ENCODE assay signal across 19 cellular contexts in the genomic region with DNA sequence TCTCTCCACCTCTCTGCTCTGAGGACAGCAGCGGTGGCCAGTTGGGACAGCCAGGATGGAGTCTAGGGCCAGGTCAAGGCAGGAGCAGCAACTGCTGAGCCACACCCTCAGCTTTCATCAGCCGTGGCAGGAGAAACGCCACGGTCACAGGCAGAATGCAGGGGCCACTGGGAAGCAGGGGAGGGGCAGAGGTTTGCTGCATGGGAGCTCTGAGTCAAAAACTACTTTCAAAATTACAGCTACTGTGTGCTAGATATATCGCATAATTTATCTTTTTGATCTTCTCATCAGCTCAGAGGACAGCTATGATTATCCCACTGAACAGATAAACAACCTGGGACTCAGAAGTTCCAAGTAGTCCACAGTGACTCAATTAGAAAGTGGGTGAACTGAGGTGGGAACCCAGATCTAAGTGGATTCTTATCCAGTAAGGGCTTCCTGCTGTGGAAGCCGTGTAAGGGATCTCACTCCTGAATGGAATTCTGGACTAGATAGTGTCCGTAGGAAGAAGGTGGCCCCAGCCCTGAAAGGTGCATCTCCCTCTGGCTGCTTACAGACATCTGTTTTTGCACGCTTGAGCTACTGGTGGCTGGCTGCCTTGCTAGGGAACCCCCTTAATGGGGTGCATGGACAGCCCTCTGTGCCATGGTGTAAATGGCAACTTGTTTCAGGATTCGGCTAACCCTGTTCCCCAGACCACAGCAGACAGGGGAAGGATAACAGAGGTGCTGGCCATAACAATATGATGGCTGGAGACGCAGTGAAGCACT.
DNase-seq lines count a peak whose midpoint lies in the region; ATAC-seq lines count a peak whose summit lies in the region.
"Had no signal": no experiment of that assay in that cellular context is flagged by ENCODE, and none has a peak within 500 bp of the region (broad histone marks: within the 10 kb centered on the region; RNA-seq: fewer than 3 reads in every experiment).

No MANE protein-coding gene starts in this region.

- H3K27ac ChIP-seq in Karpas-422 (ENCODE audit: low read length): no peak overlapping the region
- H3K27ac ChIP-seq: HL-60, neutrophil, transverse colon had no signal

- H3K4me1 ChIP-seq in Karpas-422 (ENCODE audit: low read length): no peaks in the 10 kb centered on the region

- no peak overlapping the region for H3K4me3 ChIP-seq in Karpas-422 (ENCODE audit: low read length)
- H3K4me3 ChIP-seq: lung, transverse colon had no signal

- H3K27me3 ChIP-seq in Karpas-422 (ENCODE audit: low read length): no peaks in the 10 kb centered on the region
- H3K27me3 ChIP-seq: transverse colon had no signal

- peak; percentile 59 to 67 for DNase-seq in activated CD4-positive, alpha-beta T cell treated with anti-CD3 and anti-CD28 coated beads, Interleukin-2, amount 50 U/mL, for 48 hours
- DNase-seq in activated CD4-positive, alpha-beta T cell treated with anti-CD3 and anti-CD28 coated beads, Interleukin-2, amount 50 U/mL, for 4 hours: no peak
- DNase-seq in activated CD4-positive, alpha-beta memory T cell treated with anti-CD3 and anti-CD28 coated beads for 36 hours: peak; percentile 73
- DNase-seq in stimulated activated CD4-positive, alpha-beta T cell treated with anti-CD3 and anti-CD28 coated beads, Interleukin-2, amount 100 ng/mL, for 48 hours: peak; percentile 17 to 33
- no peak for DNase-seq in Karpas-422
- DNase-seq in NK-92 treated with Interleukin-12 subunit alpha and Interleukin-12 subunit beta, amount 100 ng/mL, for 24 hours (lab: John Stamatoyannopoulos, UW): no peak
- DNase-seq: CD8-positive, alpha-beta memory T cell; effector CD4-positive, alpha-beta T cell; Kasumi-1; NCI-H187 treated with DMSO at 0.1 percent for 48 hours; NCI-H526 treated with DMSO at 0.1 percent for 48 hours; RPMI8226; transverse colon had no signal

- H3K36me3 Mint-ChIP-seq in activated CD4-positive, alpha-beta memory T cell treated with anti-CD3 and anti-CD28 coated beads for 36 hours: no peaks in the 10 kb centered on the region
- H3K36me3 Mint-ChIP-seq: CD8-positive, alpha-beta memory T cell had no signal

- H3K36me3 ChIP-seq in Karpas-422 (ENCODE audit: insufficient read depth, low read length): no peaks in the 10 kb centered on the region
- H3K36me3 ChIP-seq: neutrophil, transverse colon had no signal

- CTCF ChIA-PET in activated CD4-positive, alpha-beta memory T cell treated with anti-CD3 and anti-CD28 coated beads for 36 hours (lab: Charles Lee): interaction anchor here (0.8 to 1.0 kb wide), 4 partner anchors 8 to 107 kb away, joined by 3 read pairs; no protein-coding TSS in a partner anchor

- no peaks in the 10 kb centered on the region for H4K20me1 ChIP-seq in Karpas-422 (ENCODE audit: insufficient read depth, low read depth, low read length)

- no peaks in the 10 kb centered on the region for H3K9me2 ChIP-seq in Karpas-422 (replicated peaks; ENCODE audit: insufficient read depth, low read length)

- no peak overlapping the region for H3K4me2 ChIP-seq in Karpas-422 (ENCODE audit: low read depth, low read length, poor library complexity, severe bottlenecking)

- POLR2A ChIA-PET in activated CD4-positive, alpha-beta memory T cell treated with anti-CD3 and anti-CD28 coated beads for 36 hours (lab: Charles Lee): interaction anchor here (1.0 to 1.5 kb wide), 3 partner anchors 10 to 207 kb away, joined by 3 read pairs; no protein-coding TSS in a partner anchor

- H3K27ac Mint-ChIP-seq in activated CD4-positive, alpha-beta memory T cell treated with anti-CD3 and anti-CD28 coated beads for 36 hours: no peak overlapping the region
- H3K27ac Mint-ChIP-seq: CD8-positive, alpha-beta memory T cell had no signal

- no peaks in the 10 kb centered on the region for H3K79me2 ChIP-seq in Karpas-422 (ENCODE audit: low read length)

- H3K9me3 Mint-ChIP-seq in activated CD4-positive, alpha-beta memory T cell treated with anti-CD3 and anti-CD28 coated beads for 36 hours: no peaks in the 10 kb centered on the region

- ATAC-seq in GM21717 (IDR thresholded peaks at IDR 0.05; ENCODE audit: unreplicated experiment) (peak; percentile 53), GM21390 (IDR thresholded peaks at IDR 0.05; ENCODE audit: unreplicated experiment) (no peak)
- ATAC-seq: sciatic nerve had no signal

- H3K27me3 Mint-ChIP-seq in activated CD4-positive, alpha-beta memory T cell treated with anti-CD3 and anti-CD28 coated beads for 36 hours: peaks cover 21% of the 10 kb centered on the region

- H3K9ac ChIP-seq in Karpas-422 (ENCODE audit: low read length): no peak overlapping the region

- H2AFZ ChIP-seq in Karpas-422 (ENCODE audit: low read length): no peak overlapping the region

- H3K4me3 Mint-ChIP-seq in activated CD4-positive, alpha-beta memory T cell treated with anti-CD3 and anti-CD28 coated beads for 36 hours: no peak overlapping the region
- H3K4me3 Mint-ChIP-seq: CD8-positive, alpha-beta memory T cell had no signal

- peaks cover 13% of the 10 kb centered on the region for H3K4me1 Mint-ChIP-seq in activated CD4-positive, alpha-beta memory T cell treated with anti-CD3 and anti-CD28 coated beads for 36 hours (ENCODE audit: low read depth)
- H3K4me1 Mint-ChIP-seq: CD8-positive, alpha-beta memory T cell had no signal

- H3K9me3 ChIP-seq in Karpas-422 (ENCODE audit: low read length): no peaks in the 10 kb centered on the region
- H3K9me3 ChIP-seq: neutrophil, transverse colon had no signal

- intact Hi-C loops in activated CD4-positive, alpha-beta memory T cell treated with anti-CD3 and anti-CD28 coated beads for 36 hours (cut with micrococcal nuclease): loop anchor here (1.0 kb wide), 1 partner anchor 36 kb away; no protein-coding TSS in a partner anchor

Comparison
In these comparisons a context has a peak if more than half of its experiments do, and no peak if none do; other contexts are left out.
1. DNase-seq: peak in activated CD4-positive, alpha-beta T cell treated with anti-CD3 and anti-CD28 coated beads, Interleukin-2, amount 50 U/mL, for 48 hours (2 of 2), activated CD4-positive, alpha-beta memory T cell treated with anti-CD3 and anti-CD28 coated beads for 36 hours (single experiment) and stimulated activated CD4-positive, alpha-beta T cell treated with anti-CD3 and anti-CD28 coated beads, Interleukin-2, amount 100 ng/mL, for 48 hours (2 of 2); none in activated CD4-positive, alpha-beta T cell treated with anti-CD3 and anti-CD28 coated beads, Interleukin-2, amount 50 U/mL, for 4 hours (0 of 2), Karpas-422 (single experiment) and NK-92 treated with Interleukin-12 subunit alpha and Interleukin-12 subunit beta, amount 100 ng/mL, for 24 hours (single experiment).